ENCODE assay signal across 1 cellular context in the genomic region with DNA sequence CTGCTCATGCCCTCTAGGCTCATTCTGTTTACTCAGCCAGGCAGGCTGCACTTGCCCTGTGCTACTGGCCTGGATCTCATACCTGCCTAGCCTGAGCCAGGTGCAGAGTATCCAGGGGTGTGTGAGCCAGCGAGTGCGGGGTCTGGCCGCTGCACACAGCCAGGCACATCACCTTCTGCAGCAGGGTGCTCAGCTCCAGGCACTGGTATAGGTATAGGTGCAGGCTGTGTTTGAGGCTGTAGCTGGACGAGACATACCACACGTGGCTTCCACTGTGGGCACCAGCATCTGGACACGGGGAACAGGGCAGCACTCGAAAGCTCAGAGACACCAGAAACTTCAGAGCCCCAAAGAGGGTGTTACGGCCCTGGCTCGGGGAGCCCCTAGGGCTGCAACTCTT.
TF ChIP-seq lines count a peak whose summit lies in the region.

No MANE protein-coding gene starts in this region.

TF ChIP-seq in HepG2, 621 proteins besides CTCF, POLR2A, EP300 and RAD21 (continued from another document):
- TF ChIP-seq, protein P1, sequence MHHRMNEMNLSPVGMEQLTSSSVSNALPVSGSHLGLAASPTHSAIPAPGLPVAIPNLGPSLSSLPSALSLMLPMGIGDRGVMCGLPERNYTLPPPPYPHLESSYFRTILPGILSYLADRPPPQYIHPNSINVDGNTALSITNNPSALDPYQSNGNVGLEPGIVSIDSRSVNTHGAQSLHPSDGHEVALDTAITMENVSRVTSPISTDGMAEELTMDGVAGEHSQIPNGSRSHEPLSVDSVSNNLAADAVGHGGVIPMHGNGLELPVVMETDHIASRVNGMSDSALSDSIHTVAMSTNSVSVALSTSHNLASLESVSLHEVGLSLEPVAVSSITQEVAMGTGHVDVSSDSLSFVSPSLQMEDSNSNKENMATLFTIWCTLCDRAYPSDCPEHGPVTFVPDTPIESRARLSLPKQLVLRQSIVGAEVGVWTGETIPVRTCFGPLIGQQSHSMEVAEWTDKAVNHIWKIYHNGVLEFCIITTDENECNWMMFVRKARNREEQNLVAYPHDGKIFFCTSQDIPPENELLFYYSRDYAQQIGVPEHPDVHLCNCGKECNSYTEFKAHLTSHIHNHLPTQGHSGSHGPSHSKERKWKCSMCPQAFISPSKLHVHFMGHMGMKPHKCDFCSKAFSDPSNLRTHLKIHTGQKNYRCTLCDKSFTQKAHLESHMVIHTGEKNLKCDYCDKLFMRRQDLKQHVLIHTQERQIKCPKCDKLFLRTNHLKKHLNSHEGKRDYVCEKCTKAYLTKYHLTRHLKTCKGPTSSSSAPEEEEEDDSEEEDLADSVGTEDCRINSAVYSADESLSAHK (CRISPR knock-in tag; IDR thresholded peaks at IDR 0.05; ENCODE audit: borderline replicate concordance), result no peak
- TF ChIP-seq ZFYVE20 (CRISPR knock-in tag; IDR thresholded peaks at IDR 0.05; ENCODE audit: borderline replicate concordance, low read depth) (no peak), HNRNPL (IDR thresholded peaks at IDR 0.05; ENCODE audit: low read depth, low read length) (no peak), LBX2 (CRISPR knock-in tag; IDR thresholded peaks at IDR 0.05; ENCODE audit: borderline replicate concordance) (no peak), PHF20 (CRISPR knock-in tag; IDR thresholded peaks at IDR 0.05) (no peak), ZNF224 (CRISPR knock-in tag; IDR thresholded peaks at IDR 0.05) (no peak), TBL1XR1 (IDR thresholded peaks at IDR 0.05; ENCODE audit: borderline replicate concordance, low read length, partially characterized antibody) (no peak), CBX2 (IDR thresholded peaks at IDR 0.05; ENCODE audit: low read depth, low read length) (no peak), CBX2 (CRISPR knock-in tag; IDR thresholded peaks at IDR 0.05; ENCODE audit: low read depth) (no peak), ZNF383 (CRISPR knock-in tag; IDR thresholded peaks at IDR 0.05; ENCODE audit: borderline replicate concordance) (no peak), KDM4B (CRISPR knock-in tag; IDR thresholded peaks at IDR 0.05) (no peak), PPARG (CRISPR knock-in tag; conservative IDR thresholded peaks at IDR 0.05) (no peak)
- TF ChIP-seq, protein P2, sequence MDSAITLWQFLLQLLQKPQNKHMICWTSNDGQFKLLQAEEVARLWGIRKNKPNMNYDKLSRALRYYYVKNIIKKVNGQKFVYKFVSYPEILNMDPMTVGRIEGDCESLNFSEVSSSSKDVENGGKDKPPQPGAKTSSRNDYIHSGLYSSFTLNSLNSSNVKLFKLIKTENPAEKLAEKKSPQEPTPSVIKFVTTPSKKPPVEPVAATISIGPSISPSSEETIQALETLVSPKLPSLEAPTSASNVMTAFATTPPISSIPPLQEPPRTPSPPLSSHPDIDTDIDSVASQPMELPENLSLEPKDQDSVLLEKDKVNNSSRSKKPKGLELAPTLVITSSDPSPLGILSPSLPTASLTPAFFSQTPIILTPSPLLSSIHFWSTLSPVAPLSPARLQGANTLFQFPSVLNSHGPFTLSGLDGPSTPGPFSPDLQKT (CRISPR knock-in tag; IDR thresholded peaks at IDR 0.05; ENCODE audit: borderline replicate concordance), result no peak
- TF ChIP-seq, protein P3, sequence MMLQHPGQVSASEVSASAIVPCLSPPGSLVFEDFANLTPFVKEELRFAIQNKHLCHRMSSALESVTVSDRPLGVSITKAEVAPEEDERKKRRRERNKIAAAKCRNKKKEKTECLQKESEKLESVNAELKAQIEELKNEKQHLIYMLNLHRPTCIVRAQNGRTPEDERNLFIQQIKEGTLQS (CRISPR knock-in tag; IDR thresholded peaks at IDR 0.05), result no peak
